In genomic region chr2:102181919-102182635, GRCh38 we compare ENCODE assay signal across 1 cellular context.
TF ChIP-seq lines count a peak whose summit lies in the region.

No MANE protein-coding gene starts in this region.

TF ChIP-seq in GM12878, 131 proteins besides CTCF, POLR2A, EP300 and RAD21:
- no peak for TF ChIP-seq STAT1 (conservative IDR thresholded peaks at IDR 0.05)
- TF ChIP-seq HDAC6 (IDR thresholded peaks at IDR 0.05; ENCODE audit: unreplicated experiment): no peak
- TF ChIP-seq POLR2AphosphoS2 (IDR thresholded peaks at IDR 0.05; ENCODE audit: low read depth, low read length): no peak
- TF ChIP-seq SREBF1 (IDR thresholded peaks at IDR 0.05; ENCODE audit: low read length): no peak
- peak; percentile 51; the same call in 1 of the 2 replicates for TF ChIP-seq NR2C1 (IDR thresholded peaks at IDR 0.05)
- TF ChIP-seq ZNF24 (IDR thresholded peaks at IDR 0.05): no peak
- no peak for TF ChIP-seq SPI1 (IDR thresholded peaks at IDR 0.05; ENCODE audit: borderline replicate concordance, insufficient read depth, low read depth, low read length)
- TF ChIP-seq CREM (IDR thresholded peaks at IDR 0.05; ENCODE audit: low read depth): no peak
